ENCODE assay signal across 26 cellular contexts in genomic region chr5:88034520-88034919, GRCh38.
"Had no signal": no experiment of that assay in that cellular context is flagged by ENCODE, and none has a peak within 500 bp of the region (broad histone marks: within the 10 kb centered on the region; RNA-seq: fewer than 3 reads in every experiment).

No MANE protein-coding gene starts in this region.

- H3K4me1 ChIP-seq: stomach, suprapubic skin, testis, thyroid gland, tibial artery, tibial nerve, transverse colon, upper lobe of left lung, upper lobe of right lung, uterus, vagina had no signal

- ATAC-seq: stimulated activated effector memory CD8-positive, alpha-beta T cell treated with anti-CD3 and anti-CD28 coated beads, Interleukin-12 subunit alpha, Interleukin-12 subunit beta, amount 100 ng/mL, for 72 hours; stimulated activated memory B cell treated with anti-CD40 and anti-IgM and Interleukin-4, amounts not matched to agents 10 μg/mL and 1 μg/mL and 100 μg/mL, for 72 hours; stimulated activated naive B cell treated with anti-CD40 and anti-IgM and Interleukin-4, amounts not matched to agents 10 μg/mL and 1 μg/mL and 100 μg/mL, for 72 hours; stimulated activated naive CD8-positive, alpha-beta T cell treated with anti-CD3 and anti-CD28 coated beads, Interleukin-15, amount 100 ng/mL, for 72 hours; stimulated activated naive CD8-positive, alpha-beta T cell treated with anti-CD3 and anti-CD28 coated beads, Interleukin-15, Interleukin-2, amounts not matched to agents 100 U/mL and 50 U/mL, for 24 hours; upper lobe of right lung had no signal

- H3K9me3 ChIP-seq: suprapubic skin, testis, thoracic aorta, thyroid gland, tibial nerve, transverse colon, upper lobe of left lung, upper lobe of right lung, uterus, vagina had no signal

- H3K27me3 ChIP-seq: stomach, suprapubic skin, testis, thyroid gland, tibial artery, tibial nerve, transverse colon, upper lobe of left lung, upper lobe of right lung, uterus, vagina had no signal

- H3K4me3 ChIP-seq: stomach, suprapubic skin, testis, thoracic aorta, thyroid gland, tibial artery, tibial nerve, transverse colon, upper lobe of left lung, upper lobe of right lung, uterus, vagina had no signal

- H3K36me3 ChIP-seq: stomach, suprapubic skin, thoracic aorta, thyroid gland, tibial artery, tibial nerve, transverse colon, upper lobe of left lung, upper lobe of right lung, uterus, vagina had no signal

- DNase-seq: stimulated activated CD4-positive, alpha-beta T cell treated with anti-CD3 and anti-CD28 coated beads, Interleukin-2, amount 100 ng/mL, for 48 hours; stimulated activated CD4-positive, alpha-beta T cell treated with anti-CD3 and anti-CD28 coated beads, Interleukin-4, amount 100 ng/mL, for 1 hour; stimulated activated CD4-positive, alpha-beta T cell treated with anti-CD3 and anti-CD28 coated beads, Interleukin-4, amount 100 ng/mL, for 24 hours; stimulated activated CD4-positive, alpha-beta T cell treated with anti-CD3 and anti-CD28 coated beads, Interleukin-4, amount 100 ng/mL, for 4 hours; stimulated activated CD8-positive, alpha-beta memory T cell treated with anti-CD3 and anti-CD28 coated beads, Interleukin-4, amount 100 ng/mL, for 48 hours; stimulated activated naive B cell treated with anti-CD40 and anti-IgM and Interleukin-4, amounts not matched to agents 10 μg/mL and 1 μg/mL and 100 μg/mL, for 72 hours; stimulated activated naive CD4-positive, alpha-beta T cell; stimulated activated naive CD4-positive, alpha-beta T cell treated with Interleukin-2 at 50 U/mL for 16 hours; stimulated activated naive CD8-positive, alpha-beta T cell treated with anti-CD3 and anti-CD28 coated beads, Interleukin-15, amount 100 ng/mL, for 72 hours; stimulated activated naive CD8-positive, alpha-beta T cell treated with anti-CD3 and anti-CD28 coated beads, Interleukin-15, Interleukin-2, amounts not matched to agents 100 U/mL and 50 U/mL, for 24 hours; stomach; substantia nigra; testis; thyroid gland; tibial artery; transverse colon; trophoblast cell; upper lobe of left lung; upper lobe of right lung; uterus had no signal
